In the genomic region with DNA sequence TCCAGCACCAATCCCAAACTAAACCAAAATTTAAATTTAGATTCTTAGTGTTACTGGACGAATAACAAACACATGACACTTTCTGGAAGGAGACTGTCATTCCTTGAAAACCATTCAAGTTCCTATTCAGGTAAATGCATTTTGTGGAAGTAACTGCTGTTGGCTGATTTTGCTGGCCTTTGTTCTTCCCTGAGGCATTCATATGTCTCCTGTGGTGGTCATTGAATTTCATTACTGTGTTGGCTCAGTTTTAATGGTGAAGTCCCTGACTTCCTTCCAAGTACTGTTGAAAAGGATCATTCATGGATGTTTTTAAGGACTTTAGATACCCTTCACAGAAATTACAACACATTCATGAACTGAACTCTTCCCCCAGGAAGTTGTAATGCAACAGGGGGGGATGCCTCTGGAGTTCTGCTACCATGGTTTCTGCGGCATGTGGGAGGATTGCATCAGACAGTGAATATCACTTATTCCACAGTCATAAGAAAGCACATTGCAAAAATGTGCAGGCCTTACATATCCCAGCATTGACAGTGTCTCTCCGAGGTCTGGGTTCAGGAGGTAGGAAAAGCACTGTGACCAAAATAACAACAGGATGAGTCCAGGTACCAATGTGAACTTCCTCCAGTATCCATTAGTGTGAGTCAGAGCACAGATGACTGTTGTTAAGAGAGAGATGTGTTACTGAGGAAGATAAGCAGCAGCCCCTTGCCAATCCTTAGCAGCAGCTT, we compare ENCODE assay signal across 11 cellular contexts. TPM values are rescaled to one million over a fixed set of nuclear protein-coding genes. Genes with fewer than 3 reads are reported as not detected.
DNase-seq lines count a peak whose midpoint lies in the region; TF ChIP-seq lines count a peak whose summit lies in the region.
"Had no signal": no experiment of that assay in that cellular context is flagged by ENCODE, and none has a peak within 500 bp of the region (broad histone marks: within the 10 kb centered on the region; RNA-seq: fewer than 3 reads in every experiment).

No MANE protein-coding gene starts in this region.

- H3K9ac ChIP-seq in smooth muscle cell (ENCODE audit: low read depth), result no peak overlapping the region

- no peaks in the 10 kb centered on the region for H3K36me3 ChIP-seq in smooth muscle cell (ENCODE audit: low read depth)
- H3K36me3 ChIP-seq: brain microvascular endothelial cell had no signal

- TF ChIP-seq CTCF in fibroblast of mammary gland (conservative IDR thresholded peaks at IDR 0.05; ENCODE audit: control insufficient read depth, insufficient read depth, low read depth, low read length), result no peak
- no peak for TF ChIP-seq CTCF in smooth muscle cell (IDR thresholded peaks at IDR 0.05; ENCODE audit: borderline replicate concordance, insufficient read depth, poor library complexity, severe bottlenecking)

- H3K79me2 ChIP-seq in smooth muscle cell (ENCODE audit: low read depth), result peaks cover 29% of the 10 kb centered on the region

- peak; percentile 16 for DNase-seq in HT1080 (ENCODE audit: low read depth)
- DNase-seq in SIG-M5 (lab: John Stamatoyannopoulos, UW), result peak; percentile 45
- DNase-seq in fibroblast of mammary gland (ENCODE audit: low read depth), result peak; percentile 61
- no peak for DNase-seq in smooth muscle cell (lab: John Stamatoyannopoulos, UW; ENCODE audit: unreplicated experiment)
- no peak for DNase-seq in DMS53 (lab: John Stamatoyannopoulos, UW)
- DNase-seq in COLO668 (lab: John Stamatoyannopoulos, UW; ENCODE audit: unreplicated experiment), result no peak
- DNase-seq in NCI-H2081 (lab: John Stamatoyannopoulos, UW), result no peak
- DNase-seq: activated T-cell treated with anti-CD3 and anti-CD28 coated beads, Interleukin-2, amount 50 U/mL, for 24 hours; brain microvascular endothelial cell; Right ventricle myocardium superior had no signal

- H3K4me3 ChIP-seq in fibroblast of mammary gland (ENCODE audit: control insufficient read depth, low read depth, low read length) (no peak overlapping the region), smooth muscle cell (no peak overlapping the region)

- H3K4me2 ChIP-seq in smooth muscle cell, result peak overlapping the region; percentile 9

- H4K20me1 ChIP-seq in smooth muscle cell (ENCODE audit: low read depth), result peaks cover 18% of the 10 kb centered on the region

- peak overlapping the region; percentile 21 for H2AFZ ChIP-seq in smooth muscle cell (ENCODE audit: low read depth)

- H3K9me3 ChIP-seq in smooth muscle cell (replicated peaks; ENCODE audit: low read depth), result no peaks in the 10 kb centered on the region

- no peaks in the 10 kb centered on the region for H3F3A ChIP-seq in smooth muscle cell (ENCODE audit: low read depth)

- 84% methylated on average over 3 of the region's 3 CpGs for WGBS in smooth muscle cell (ENCODE audit: low lambda C conversion rate)

- H3K27me3 ChIP-seq in smooth muscle cell (ENCODE audit: low read depth), result no peaks in the 10 kb centered on the region
- H3K27me3 ChIP-seq: brain microvascular endothelial cell had no signal

- peaks cover 27% of the 10 kb centered on the region for H3K4me1 ChIP-seq in smooth muscle cell (ENCODE audit: low read depth)

- peak overlapping the region; percentile 34 for H3K27ac ChIP-seq in smooth muscle cell (ENCODE audit: low read depth)
- H3K27ac ChIP-seq: brain microvascular endothelial cell, epithelial cell of prostate had no signal

RNA-seq across cellular contexts. Expression of a gene that starts 2.0 kb away (rescaled TPM):
- total RNA-seq in HT1080 (2014; rRNA removed; shearing (Covaris generic)), result 16.6 and 17.1 TPM in 2 replicates
- polyA plus RNA-seq in HT1080 (2015; cell fraction: cytosol; rRNA removed), result 13.0 and 17.6 TPM in 2 replicates
- polyA plus RNA-seq in HT1080 (2015; cell fraction: nucleus; rRNA removed), result 46.7 and 53.9 TPM in 2 replicates
- total RNA-seq in smooth muscle cell, result 33.0 and 37.5 TPM in 2 replicates
- 12.9 TPM in 2 replicates for polyA plus RNA-seq in smooth muscle cell

Comparison
In these comparisons a context has a peak if more than half of its experiments do, and no peak if none do; other contexts are left out.
1. DNase-seq: peak in HT1080 (single experiment), SIG-M5 (single experiment) and fibroblast of mammary gland (single experiment); none in smooth muscle cell (single experiment), DMS53 (single experiment), COLO668 (single experiment) and NCI-H2081 (0 of 2).